ENCODE assay signal across 1 cellular context in genomic region chr3:21954709-21955108, GRCh38.
TF ChIP-seq lines count a peak whose summit lies in the region.

No MANE protein-coding gene starts in this region.

TF ChIP-seq in HepG2, 621 proteins besides CTCF, POLR2A, EP300 and RAD21 (continued from another document):
- TF ChIP-seq ZNF609 (CRISPR knock-in tag; IDR thresholded peaks at IDR 0.05; ENCODE audit: borderline replicate concordance) (no peak), ZNF430 (CRISPR knock-in tag; IDR thresholded peaks at IDR 0.05) (no peak), IRF9 (CRISPR knock-in tag; IDR thresholded peaks at IDR 0.05; ENCODE audit: borderline replicate concordance) (no peak), ZNF570 (CRISPR knock-in tag; IDR thresholded peaks at IDR 0.05; ENCODE audit: borderline replicate concordance) (no peak), TOE1 (CRISPR knock-in tag; IDR thresholded peaks at IDR 0.05) (no peak), FOSL1 (CRISPR knock-in tag; IDR thresholded peaks at IDR 0.05; ENCODE audit: borderline replicate concordance) (no peak), ZHX2 (IDR thresholded peaks at IDR 0.05; ENCODE audit: low read depth) (no peak), ZHX2 (CRISPR knock-in tag; IDR thresholded peaks at IDR 0.05; ENCODE audit: borderline replicate concordance) (no peak)
